Comparison of ENCODE assay signal across 1 cellular context in genomic region chr14:21311614-21312013, GRCh38.
TF ChIP-seq lines count a peak whose summit lies in the region.

No MANE protein-coding gene starts in this region.

TF ChIP-seq in WTC11, 78 proteins besides CTCF, POLR2A, EP300 and RAD21:
- TF ChIP-seq STAT6 (CRISPR knock-in tag; conservative IDR thresholded peaks at IDR 0.05; ENCODE audit: low read depth) (no peak), AFF4 (CRISPR knock-in tag; IDR thresholded peaks at IDR 0.05; ENCODE audit: borderline replicate concordance) (no peak), SP1 (CRISPR knock-in tag; conservative IDR thresholded peaks at IDR 0.05) (no peak), ARID4B (CRISPR knock-in tag; IDR thresholded peaks at IDR 0.05; ENCODE audit: borderline replicate concordance) (no peak), ZNF263 (CRISPR knock-in tag; IDR thresholded peaks at IDR 0.05; ENCODE audit: low read depth) (no peak)
